In the genomic region with DNA sequence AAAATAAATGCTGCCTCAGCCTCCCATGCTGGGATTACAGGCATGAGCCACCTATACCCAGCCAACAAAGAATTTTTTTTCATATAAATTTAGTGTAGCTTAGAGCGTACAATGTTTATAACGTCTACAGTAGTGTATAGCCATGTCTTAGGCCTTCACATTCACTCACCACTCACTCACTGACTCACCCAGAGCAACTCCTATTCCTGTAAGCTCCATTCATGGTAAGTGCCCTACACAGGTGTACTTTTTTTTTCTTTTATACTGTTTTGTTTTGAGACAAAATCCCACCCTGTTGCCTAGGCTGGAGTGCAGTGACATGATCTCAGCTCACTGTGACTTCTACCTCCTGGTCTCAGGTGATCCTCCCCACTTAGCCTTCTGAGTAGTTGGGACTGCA, we compare ENCODE assay signal across 23 cellular contexts.
"Had no signal": no experiment of that assay in that cellular context is flagged by ENCODE, and none has a peak within 500 bp of the region (broad histone marks: within the 10 kb centered on the region; RNA-seq: fewer than 3 reads in every experiment).

No MANE protein-coding gene starts in this region.

- H3K27ac Mint-ChIP-seq: activated naive CD4-positive, alpha-beta T cell treated with anti-CD3 and anti-CD28 coated beads, Interleukin-2, amount 10 ng/mL, durations not matched to agents 7 days and 5 days; activated naive CD8-positive, alpha-beta T cell treated with anti-CD3 and anti-CD28 coated beads, Interleukin-2, amount 50 U/mL, for 24 hours; nephron progenitor cell; stimulated activated naive CD8-positive, alpha-beta T cell treated with anti-CD3 and anti-CD28 coated beads, Interleukin-15, amount 100 ng/mL, for 72 hours; WTC11 had no signal

- H3K27me3 ChIP-seq: body of pancreas, esophagus muscularis mucosa, gastrocnemius medialis, right lobe of liver, tibial artery had no signal

- H3K27me3 Mint-ChIP-seq: stimulated activated naive CD8-positive, alpha-beta T cell treated with anti-CD3 and anti-CD28 coated beads, Interleukin-15, amount 100 ng/mL, for 72 hours had no signal

- H3K36me3 ChIP-seq: tibial artery had no signal

- H3K4me3 Mint-ChIP-seq: activated naive CD4-positive, alpha-beta T cell treated with anti-CD3 and anti-CD28 coated beads, Interleukin-2, amount 10 ng/mL, durations not matched to agents 7 days and 5 days; activated naive CD8-positive, alpha-beta T cell treated with anti-CD3 and anti-CD28 coated beads, Interleukin-2, amount 50 U/mL, for 24 hours; nephron progenitor cell; stimulated activated naive CD8-positive, alpha-beta T cell treated with anti-CD3 and anti-CD28 coated beads, Interleukin-15, amount 100 ng/mL, for 72 hours; WTC11 had no signal

- H3K9me3 Mint-ChIP-seq: activated naive CD8-positive, alpha-beta T cell treated with anti-CD3 and anti-CD28 coated beads, Interleukin-2, amount 50 U/mL, for 24 hours; nephron progenitor cell; stimulated activated naive CD8-positive, alpha-beta T cell treated with anti-CD3 and anti-CD28 coated beads, Interleukin-15, amount 100 ng/mL, for 72 hours; WTC11 had no signal

- H3K4me3 ChIP-seq: body of pancreas, esophagus muscularis mucosa, gastrocnemius medialis, right lobe of liver, skin epidermis, tibial artery had no signal

- H3K9me3 ChIP-seq: body of pancreas, esophagus muscularis mucosa, gastrocnemius medialis, right lobe of liver, tibial artery had no signal

- DNase-seq: activated CD4-positive, alpha-beta T cell treated with anti-CD3 and anti-CD28 coated beads, Interleukin-2, amount 50 U/mL, for 48 hours; activated effector memory CD4-positive, alpha-beta T cell treated with Interleukin-2 at 50 U/mL for 16 hours; activated naive CD4-positive, alpha-beta T cell treated with anti-CD3 and anti-CD28 coated beads, Interleukin-2, amount 10 ng/mL, durations not matched to agents 7 days and 5 days; activated naive CD8-positive, alpha-beta T cell treated with anti-CD3 and anti-CD28 coated beads, Interleukin-2, amount 50 U/mL, for 24 hours; activated T-cell treated with anti-CD3 and anti-CD28 coated beads, Interleukin-2, amount 50 U/mL, for 1 hour; body of pancreas; dermis blood vessel endothelial cell; effector memory CD4-positive, alpha-beta T cell; gastrocnemius medialis; hippocampal formation; left ventricle myocardium superior; midbrain; nephron progenitor cell; nucleus accumbens; posterior cingulate gyrus; right lobe of liver; stimulated activated CD4-positive, alpha-beta T cell treated with anti-CD3 and anti-CD28 coated beads, Interleukin-1b, Interleukin-23, amount 100 ng/mL, for 48 hours; stimulated activated naive CD8-positive, alpha-beta T cell treated with anti-CD3 and anti-CD28 coated beads, Interleukin-15, amount 100 ng/mL, for 72 hours; T1000; tibial artery had no signal

- H3K27ac ChIP-seq: body of pancreas, esophagus muscularis mucosa, gastrocnemius medialis, right lobe of liver, skin epidermis, tibial artery had no signal

- ATAC-seq: activated naive CD8-positive, alpha-beta T cell treated with anti-CD3 and anti-CD28 coated beads, Interleukin-2, amount 50 U/mL, for 24 hours; body of pancreas; gastrocnemius medialis; left ventricle myocardium superior; right lobe of liver; stimulated activated naive CD8-positive, alpha-beta T cell treated with anti-CD3 and anti-CD28 coated beads, Interleukin-15, amount 100 ng/mL, for 72 hours; WTC11 had no signal
